Comparison of ENCODE assay signal across 22 cellular contexts in the genomic region with DNA sequence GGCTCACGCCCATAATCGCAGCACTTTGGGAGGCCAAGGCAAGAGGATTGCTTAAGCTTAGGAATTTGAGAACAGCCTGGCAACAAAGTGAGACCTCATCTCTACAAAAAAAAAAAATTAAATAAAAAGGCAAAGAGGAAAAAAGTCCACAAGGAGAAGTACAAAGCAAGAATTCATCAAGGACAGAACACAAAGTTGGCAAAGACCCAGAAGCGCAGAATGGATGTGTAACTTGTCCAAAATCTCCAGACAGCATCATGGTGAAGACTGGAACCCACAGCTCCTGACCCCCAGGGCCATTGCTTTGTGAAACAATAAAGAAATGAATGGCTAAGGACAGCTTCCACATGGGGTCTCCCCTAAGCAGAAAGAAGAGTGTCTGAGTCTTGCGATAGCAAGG. TPM values are rescaled to one million over a fixed set of nuclear protein-coding genes. Genes with fewer than 3 reads are reported as not detected.
DNase-seq lines count a peak whose midpoint lies in the region; ATAC-seq and TF ChIP-seq lines count a peak whose summit lies in the region.
"Had no signal": no experiment of that assay in that cellular context is flagged by ENCODE, and none has a peak within 500 bp of the region (broad histone marks: within the 10 kb centered on the region; RNA-seq: fewer than 3 reads in every experiment).

No MANE protein-coding gene starts in this region.

- peaks cover 10% of the 10 kb centered on the region; the same call in 2 of the 3 replicates for H3K9me3 Mint-ChIP-seq in GM23338
- no peaks in the 10 kb centered on the region for H3K9me3 Mint-ChIP-seq in activated CD8-positive, alpha-beta T cell treated with anti-CD3 and anti-CD28 coated beads for 36 hours
- H3K9me3 Mint-ChIP-seq: HFFc6 had no signal

- no peak overlapping the region for H3K27ac Mint-ChIP-seq in GM23338
- H3K27ac Mint-ChIP-seq in activated CD8-positive, alpha-beta T cell treated with anti-CD3 and anti-CD28 coated beads for 36 hours, result no peak overlapping the region
- H3K27ac Mint-ChIP-seq: CD14-positive monocyte; CD4-positive, alpha-beta T cell; CD8-positive, alpha-beta memory T cell; HFFc6 had no signal

- H3K27me3 Mint-ChIP-seq in GM23338 (ENCODE audit: insufficient read depth, low read depth, poor library complexity), result peaks cover 7% of the 10 kb centered on the region
- H3K27me3 Mint-ChIP-seq in activated CD8-positive, alpha-beta T cell treated with anti-CD3 and anti-CD28 coated beads for 36 hours, result no peaks in the 10 kb centered on the region
- H3K27me3 Mint-ChIP-seq: CD4-positive, alpha-beta T cell had no signal

- no peaks in the 10 kb centered on the region for H4K20me1 ChIP-seq in GM23338 (replicated peaks; ENCODE audit: insufficient read depth)
- H4K20me1 ChIP-seq: BLaER1 treated with 17β-estradiol and CSF1 and Interleukin-3, amounts not matched to agents 10 nM and 100 nM had no signal

- no peaks in the 10 kb centered on the region for H3K27me3 ChIP-seq in GM23338 (ENCODE audit: insufficient read depth)
- H3K27me3 ChIP-seq: BE2C; BLaER1 treated with 17β-estradiol and CSF1 and Interleukin-3, amounts not matched to agents 10 nM and 100 nM had no signal

- POLR2A ChIA-PET in activated CD8-positive, alpha-beta T cell treated with anti-CD3 and anti-CD28 coated beads for 36 hours (lab: Charles Lee), result no interaction called here

- CTCF ChIA-PET in activated CD8-positive, alpha-beta T cell treated with anti-CD3 and anti-CD28 coated beads for 36 hours (lab: Charles Lee), result interaction anchor here (1.8 kb wide), 1 partner anchor 10 kb away, joined by 4 read pairs; no protein-coding TSS in a partner anchor

- H3K36me3 ChIP-seq in GM23338 (ENCODE audit: insufficient read depth), result no peaks in the 10 kb centered on the region
- H3K36me3 ChIP-seq: BE2C; BLaER1 treated with 17β-estradiol and CSF1 and Interleukin-3, amounts not matched to agents 10 nM and 100 nM; HAP-1 had no signal

- no peaks in the 10 kb centered on the region for H3F3A ChIP-seq in GM23338 (replicated peaks; ENCODE audit: low read depth)

- no peak for TF ChIP-seq CTCF in GM23338 (conservative IDR thresholded peaks at IDR 0.05; ENCODE audit: low read depth in 2 of 2)
- TF ChIP-seq CTCF in activated CD8-positive, alpha-beta T cell treated with anti-CD3 and anti-CD28 coated beads for 36 hours (IDR thresholded peaks at IDR 0.05), result no peak

- H3K9me2 ChIP-seq in GM23338 (ENCODE audit: insufficient read depth), result peaks cover 9% of the 10 kb centered on the region; the same call in 1 of the 2 replicates

- H3K4me1 ChIP-seq in GM23338 (ENCODE audit: insufficient read depth), result peaks cover 14% of the 10 kb centered on the region
- H3K4me1 ChIP-seq: A549; BE2C; BLaER1 treated with 17β-estradiol and CSF1 and Interleukin-3, amounts not matched to agents 10 nM and 100 nM; HAP-1 had no signal

- peak overlapping the region; percentile 49; the same call in 1 of the 2 replicates for H2AFZ ChIP-seq in GM23338
- H2AFZ ChIP-seq: GM23248 had no signal

- no peaks in the 10 kb centered on the region for H3K79me2 ChIP-seq in GM23338 (replicated peaks; ENCODE audit: insufficient read depth)

- in situ Hi-C loops in SK-MEL-5 (cut with HindIII; ENCODE audit: low pct_unique_long_range_greater_than_20kb, low sequenced_read_pairs), result no loop called here

- H3K4me1 Mint-ChIP-seq in GM23338, result peaks cover 11% of the 10 kb centered on the region
- H3K4me1 Mint-ChIP-seq in activated CD8-positive, alpha-beta T cell treated with anti-CD3 and anti-CD28 coated beads for 36 hours (ENCODE audit: low read depth), result no peaks in the 10 kb centered on the region
- H3K4me1 Mint-ChIP-seq: CD14-positive monocyte; CD8-positive, alpha-beta memory T cell had no signal

- intact Hi-C loops in activated CD8-positive, alpha-beta T cell treated with anti-CD3 and anti-CD28 coated beads for 36 hours (cut with micrococcal nuclease), result no loop called here

- ATAC-seq in GM23338, result no peak
- ATAC-seq in GM18909 (IDR thresholded peaks at IDR 0.05; ENCODE audit: poor library complexity, unreplicated experiment), result no peak
- no peak for ATAC-seq in activated CD8-positive, alpha-beta T cell treated with anti-CD3 and anti-CD28 coated beads for 36 hours

- H3K4me3 ChIP-seq in GM23338, result no peak overlapping the region
- H3K4me3 ChIP-seq: A549; BLaER1 treated with 17β-estradiol and CSF1 and Interleukin-3, amounts not matched to agents 10 nM and 100 nM; GM23248; HAP-1 had no signal

- no peak overlapping the region for H3K4me3 Mint-ChIP-seq in GM23338
- no peak overlapping the region for H3K4me3 Mint-ChIP-seq in activated CD8-positive, alpha-beta T cell treated with anti-CD3 and anti-CD28 coated beads for 36 hours
- H3K4me3 Mint-ChIP-seq: CD14-positive monocyte; CD4-positive, alpha-beta T cell; CD8-positive, alpha-beta memory T cell; HFFc6 had no signal

- H3K4me2 ChIP-seq in GM23338, result no peak overlapping the region
- H3K4me2 ChIP-seq: A549; BLaER1 treated with 17β-estradiol and CSF1 and Interleukin-3, amounts not matched to agents 10 nM and 100 nM had no signal

- H3K36me3 Mint-ChIP-seq in GM23338 (ENCODE audit: low read depth), result peaks cover 13% of the 10 kb centered on the region
- H3K36me3 Mint-ChIP-seq in activated CD8-positive, alpha-beta T cell treated with anti-CD3 and anti-CD28 coated beads for 36 hours (ENCODE audit: low read depth), result peaks cover 4% of the 10 kb centered on the region
- H3K36me3 Mint-ChIP-seq: CD14-positive monocyte had no signal

- H3K27ac ChIP-seq in GM23338 (ENCODE audit: low read depth), result no peak overlapping the region
- H3K27ac ChIP-seq: A549; BLaER1 treated with 17β-estradiol and CSF1 and Interleukin-3, amounts not matched to agents 10 nM and 100 nM; GM23248 had no signal

- no peak for DNase-seq in GM23338 (ENCODE audit: low spot score)
- DNase-seq in SK-MEL-5 (ENCODE audit: low read depth, low spot score), result peak; percentile 19
- peak; percentile 74 for DNase-seq in foreskin melanocyte
- DNase-seq in pons (ENCODE audit: low spot score), result peak; percentile 3
- no peak for DNase-seq in NCI-H1105 treated with DMSO at 0.1 percent for 48 hours (lab: John Stamatoyannopoulos, UW)
- no peak for DNase-seq in islet precursor cell
- no peak for DNase-seq in activated CD8-positive, alpha-beta T cell treated with anti-CD3 and anti-CD28 coated beads for 36 hours
- DNase-seq: 8988T; ACHN; AML-193; BE2C; CD4-positive, alpha-beta T cell; CD8-positive, alpha-beta memory T cell; DMS 273 treated with DMSO at 0.1 percent for 48 hours; DND-41; HFFc6 had no signal

TF ChIP-seq in GM23338, 12 proteins besides CTCF, POLR2A, EP300 and RAD21 (continues in another document):
- TF ChIP-seq EZH2 (IDR thresholded peaks at IDR 0.05; ENCODE audit: low read depth, unreplicated experiment) (no peak), STAT1 (IDR thresholded peaks at IDR 0.05; ENCODE audit: unreplicated experiment) (no peak), CREB1 (CRISPR knock-in tag; IDR thresholded peaks at IDR 0.05; ENCODE audit: low read depth) (no peak), NANOG (IDR thresholded peaks at IDR 0.05; ENCODE audit: borderline replicate concordance) (no peak), ZNF331 (CRISPR knock-in tag; IDR thresholded peaks at IDR 0.05; ENCODE audit: low read depth) (no peak), EZH2phosphoT487 (IDR thresholded peaks at IDR 0.05; ENCODE audit: unreplicated experiment) (no peak)
- TF ChIP-seq, protein P1, sequence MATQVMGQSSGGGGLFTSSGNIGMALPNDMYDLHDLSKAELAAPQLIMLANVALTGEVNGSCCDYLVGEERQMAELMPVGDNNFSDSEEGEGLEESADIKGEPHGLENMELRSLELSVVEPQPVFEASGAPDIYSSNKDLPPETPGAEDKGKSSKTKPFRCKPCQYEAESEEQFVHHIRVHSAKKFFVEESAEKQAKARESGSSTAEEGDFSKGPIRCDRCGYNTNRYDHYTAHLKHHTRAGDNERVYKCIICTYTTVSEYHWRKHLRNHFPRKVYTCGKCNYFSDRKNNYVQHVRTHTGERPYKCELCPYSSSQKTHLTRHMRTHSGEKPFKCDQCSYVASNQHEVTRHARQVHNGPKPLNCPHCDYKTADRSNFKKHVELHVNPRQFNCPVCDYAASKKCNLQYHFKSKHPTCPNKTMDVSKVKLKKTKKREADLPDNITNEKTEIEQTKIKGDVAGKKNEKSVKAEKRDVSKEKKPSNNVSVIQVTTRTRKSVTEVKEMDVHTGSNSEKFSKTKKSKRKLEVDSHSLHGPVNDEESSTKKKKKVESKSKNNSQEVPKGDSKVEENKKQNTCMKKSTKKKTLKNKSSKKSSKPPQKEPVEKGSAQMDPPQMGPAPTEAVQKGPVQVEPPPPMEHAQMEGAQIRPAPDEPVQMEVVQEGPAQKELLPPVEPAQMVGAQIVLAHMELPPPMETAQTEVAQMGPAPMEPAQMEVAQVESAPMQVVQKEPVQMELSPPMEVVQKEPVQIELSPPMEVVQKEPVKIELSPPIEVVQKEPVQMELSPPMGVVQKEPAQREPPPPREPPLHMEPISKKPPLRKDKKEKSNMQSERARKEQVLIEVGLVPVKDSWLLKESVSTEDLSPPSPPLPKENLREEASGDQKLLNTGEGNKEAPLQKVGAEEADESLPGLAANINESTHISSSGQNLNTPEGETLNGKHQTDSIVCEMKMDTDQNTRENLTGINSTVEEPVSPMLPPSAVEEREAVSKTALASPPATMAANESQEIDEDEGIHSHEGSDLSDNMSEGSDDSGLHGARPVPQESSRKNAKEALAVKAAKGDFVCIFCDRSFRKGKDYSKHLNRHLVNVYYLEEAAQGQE (IDR thresholded peaks at IDR 0.05; ENCODE audit: unreplicated experiment), result no peak

RNA-seq across cellular contexts. Expression of a gene that starts 7.8 kb away (rescaled TPM):
- total RNA-seq in GM23338 (2014; rRNA removed; shearing (Covaris generic)), result not detected in 2 replicates
- polyA plus RNA-seq in GM23338 (2016; fragmentation: Nextera tagmentation; extraction: Ambion mirVana), result not detected in 2 replicates
- total RNA-seq in SK-MEL-5 (2014; rRNA removed; shearing (Covaris generic)), result not detected in 2 replicates
- not detected in 2 replicates for polyA plus RNA-seq in SK-MEL-5 (2015; cell fraction: cytosol; rRNA removed)
- 1.5 TPM in 1 of 2 replicates, not detected in the other for polyA plus RNA-seq in SK-MEL-5 (2015; cell fraction: nucleus; rRNA removed)
- total RNA-seq in activated CD8-positive, alpha-beta T cell treated with anti-CD3 and anti-CD28 coated beads for 36 hours, result not detected
- total RNA-seq: GM23248, HFFc6 had no signal
- polyA plus RNA-seq: CD14-positive monocyte; CD8-positive, alpha-beta memory T cell; GM23248 had no signal

Comparison
In these comparisons a context has a peak if more than half of its experiments do, and no peak if none do; other contexts are left out.
1. DNase-seq: peak in SK-MEL-5 (single experiment), foreskin melanocyte (single experiment) and pons (single experiment); none in GM23338 (single experiment), NCI-H1105 treated with DMSO at 0.1 percent for 48 hours (single experiment), islet precursor cell (single experiment) and activated CD8-positive, alpha-beta T cell treated with anti-CD3 and anti-CD28 coated beads for 36 hours (single experiment).